Comparison of ENCODE assay signal across 11 cellular contexts in genomic region chrX:94400488-94400887, GRCh38.
DNase-seq lines count a peak whose midpoint lies in the region; ATAC-seq and TF ChIP-seq lines count a peak whose summit lies in the region.
"Had no signal": no experiment of that assay in that cellular context is flagged by ENCODE, and none has a peak within 500 bp of the region (broad histone marks: within the 10 kb centered on the region; RNA-seq: fewer than 3 reads in every experiment).

No MANE protein-coding gene starts in this region.

- in situ Hi-C loops in GM13977 (cut with MboI; ENCODE audit: low pct_unique_long_range_greater_than_20kb, low sequenced_read_pairs, unreplicated experiment) (no loop called here), GM13976 (cut with MboI; ENCODE audit: low sequenced_read_pairs, unreplicated experiment) (no loop called here)

- H3K27me3 ChIP-seq in testis, result no peaks in the 10 kb centered on the region

- no peak for TF ChIP-seq POLR2A in testis (IDR thresholded peaks at IDR 0.05)

- WGBS in testis, 2 donors, result 76% methylated on average over 2 of the region's 2 CpGs; no CpG with 5 or more reads in 1 of the 2 donors

- TF ChIP-seq CTCF in GM12864 (IDR thresholded peaks at IDR 0.05; ENCODE audit: low read depth, low read length, missing control alignments) (no peak), GM13977 (IDR thresholded peaks at IDR 0.05; ENCODE audit: extremely low read depth, insufficient read depth, missing control alignments) (no peak), GM13976 (IDR thresholded peaks at IDR 0.05; ENCODE audit: borderline replicate concordance, control extremely low read depth, extremely low read depth, insufficient read depth, missing control alignments) (no peak), testis (IDR thresholded peaks at IDR 0.05) (no peak)

- DNase-seq in GM12864 (ENCODE audit: low read depth) (peak; percentile 15), amygdala (lab: John Stamatoyannopoulos, UW) (no peak), GM13977 (ENCODE audit: low spot score) (no peak), GM13976 (ENCODE audit: low spot score) (no peak), testis (no peak)
- DNase-seq: activated CD8-positive, alpha-beta memory T cell treated with anti-CD3 and anti-CD28 coated beads, Interleukin-2, amount 50 U/mL, for 48 hours; caudate nucleus; foreskin melanocyte had no signal

- H3K27ac ChIP-seq in testis, result no peak overlapping the region

- no peaks in the 10 kb centered on the region for H3K4me1 ChIP-seq in testis

- no peaks in the 10 kb centered on the region for H3K9me3 ChIP-seq in testis

- no peaks in the 10 kb centered on the region for H3K36me3 ChIP-seq in testis (ENCODE audit: low read depth, missing control alignments)

- H3K4me3 ChIP-seq in GM12864 (ENCODE audit: low read depth, low read length) (no peak overlapping the region), testis (no peak overlapping the region)

- ATAC-seq in GM21381 (IDR thresholded peaks at IDR 0.05; ENCODE audit: unreplicated experiment) (peak; percentile 90), HG03342 (IDR thresholded peaks at IDR 0.05; ENCODE audit: unreplicated experiment) (peak; percentile 93), esophagus mucosa (peak; percentile 98)

- intact Hi-C loops in testis (cut with DNase I; ENCODE audit: low total_unique reads), result no loop called here
